20 cellular contexts compared by ENCODE assay signal in the genomic region with DNA sequence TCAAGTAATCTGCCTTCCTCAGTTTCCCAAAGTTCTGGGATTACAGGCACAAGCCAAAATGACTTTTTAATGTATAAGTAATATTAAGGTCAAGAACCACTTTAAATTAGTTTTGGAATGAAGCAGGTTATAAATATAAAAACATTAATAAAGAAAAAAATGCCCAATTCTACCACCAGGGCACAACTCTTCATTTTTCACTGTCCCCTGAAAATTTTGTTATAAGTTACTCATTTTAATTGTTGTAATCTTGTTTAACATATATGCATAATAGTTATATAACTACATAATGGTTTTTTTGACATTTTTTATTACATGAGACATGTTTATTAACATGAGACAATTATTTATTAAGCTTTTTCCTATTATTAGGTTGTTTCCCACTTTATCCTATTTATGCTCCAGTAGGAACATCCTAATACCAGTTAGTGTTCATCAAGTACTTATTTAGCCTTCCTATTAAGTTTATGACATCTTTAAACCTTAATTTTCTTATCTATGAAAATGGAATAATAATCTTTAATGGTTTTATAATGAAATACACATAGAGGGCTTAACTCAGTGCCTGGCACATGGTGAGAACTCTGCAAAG.
DNase-seq lines count a peak whose midpoint lies in the region; ATAC-seq, FAIRE-seq and TF ChIP-seq lines count a peak whose summit lies in the region.
"Had no signal": no experiment of that assay in that cellular context is flagged by ENCODE, and none has a peak within 500 bp of the region (broad histone marks: within the 10 kb centered on the region; RNA-seq: fewer than 3 reads in every experiment).

No MANE protein-coding gene starts in this region.

- no peaks in the 10 kb centered on the region for H3K9me1 ChIP-seq in K562 (ENCODE audit: control insufficient read depth, insufficient read depth, low read length)

- peaks cover 21% of the 10 kb centered on the region for H3K36me3 Mint-ChIP-seq in MCF 10A (ENCODE audit: insufficient read depth, unreplicated experiment)
- H3K36me3 Mint-ChIP-seq in glutamatergic neuron (ENCODE audit: unreplicated experiment): no peaks in the 10 kb centered on the region
- H3K36me3 Mint-ChIP-seq in immature natural killer cell: no peaks in the 10 kb centered on the region
- H3K36me3 Mint-ChIP-seq: CD4-positive, alpha-beta memory T cell had no signal

- H3K27me3 Mint-ChIP-seq in MCF 10A (ENCODE audit: insufficient read depth, unreplicated experiment) (no peaks in the 10 kb centered on the region), glutamatergic neuron (ENCODE audit: unreplicated experiment) (no peaks in the 10 kb centered on the region), immature natural killer cell (ENCODE audit: low read depth in 3 of 3) (peaks cover 1 to 8% (median 5%) of the 10 kb centered on the region in 3 donors)
- H3K27me3 Mint-ChIP-seq: CD4-positive, alpha-beta memory T cell had no signal

- TF ChIP-seq POLR2A in breast epithelium (IDR thresholded peaks at IDR 0.05) (no peak), K562 (conservative IDR thresholded peaks at IDR 0.05) (no peak)

- no peak for FAIRE-seq in K562 (lab: Jason Lieb, UNC)
- FAIRE-seq: TTC549 had no signal

- no peaks in the 10 kb centered on the region for H3K4me1 Mint-ChIP-seq in MCF 10A (ENCODE audit: insufficient read depth, unreplicated experiment)
- no peaks in the 10 kb centered on the region for H3K4me1 Mint-ChIP-seq in glutamatergic neuron (ENCODE audit: low read depth, unreplicated experiment)
- H3K4me1 Mint-ChIP-seq in immature natural killer cell: no peaks in the 10 kb centered on the region

- H3K9ac ChIP-seq in K562 (ENCODE audit: insufficient read depth in 1 of 2, low read depth in 2 of 2, low read length in 2 of 2): no peak overlapping the region
- H3K9ac ChIP-seq: parathyroid adenoma had no signal

- in situ Hi-C loops in K562 (cut with MboI): no loop called here

- CTCF ChIA-PET in MCF 10A (lab: Yijun Ruan, JAX): interaction anchor here (0.6 to 1.3 kb wide), 5 partner anchors 11 to 1041 kb away, joined by 3 to 5 read pairs (median 3); partner anchors contain the start of gene CARMIL1
- CTCF ChIA-PET in K562 (lab: Yijun Ruan, JAX; ENCODE audit: low intra/inter-chr PET ratio): no interaction called here

- no peak for TF ChIP-seq EP300 in K562 (IDR thresholded peaks at IDR 0.05; ENCODE audit: low read length)

- intact Hi-C loops in MCF 10A (cut with micrococcal nuclease): no loop called here
- intact Hi-C loops in breast epithelium (cut with DNase I; ENCODE audit: low total_unique reads): no loop called here
- intact Hi-C loops in K562 (cut with micrococcal nuclease): no loop called here
- intact Hi-C loops in dorsolateral prefrontal cortex (cut with DNase I): no loop called here

- H3K4me3 Mint-ChIP-seq in MCF 10A (ENCODE audit: unreplicated experiment): no peak overlapping the region
- H3K4me3 Mint-ChIP-seq in glutamatergic neuron (ENCODE audit: unreplicated experiment): no peak overlapping the region
- no peak overlapping the region for H3K4me3 Mint-ChIP-seq in immature natural killer cell
- H3K4me3 Mint-ChIP-seq: CD4-positive, alpha-beta memory T cell had no signal

- POLR2A ChIA-PET in MCF 10A (lab: Yijun Ruan, JAX): interaction anchor here (1.0 kb wide), 1 partner anchor 20 kb away, joined by 3 read pairs; no protein-coding TSS in a partner anchor
- POLR2A ChIA-PET in K562 (lab: Yijun Ruan, JAX): no interaction called here

- no peak overlapping the region for H3K4me3 ChIP-seq in breast epithelium
- no peak overlapping the region for H3K4me3 ChIP-seq in K562
- H3K4me3 ChIP-seq in dorsolateral prefrontal cortex: no peak overlapping the region
- H3K4me3 ChIP-seq: lower lobe of right lung had no signal

- no peak for TF ChIP-seq RAD21 in K562 (CRISPR knock-in tag; conservative IDR thresholded peaks at IDR 0.05 in 1 of 2, IDR thresholded peaks at IDR 0.05 in 1 of 2)

- H3K27me3 ChIP-seq in breast epithelium (no peaks in the 10 kb centered on the region), K562 (ENCODE audit: control insufficient read depth in 2 of 2, insufficient read depth in 2 of 2, low read length in 2 of 2) (no peaks in the 10 kb centered on the region; a peak in 1 of 5 replicates), dorsolateral prefrontal cortex (no peaks in the 10 kb centered on the region)

- no peak overlapping the region for H2AFZ ChIP-seq in K562 (ENCODE audit: low read depth, low read length)
- H2AFZ ChIP-seq: parathyroid adenoma had no signal

- H3K9me3 ChIP-seq in breast epithelium: no peaks in the 10 kb centered on the region
- no peaks in the 10 kb centered on the region for H3K9me3 ChIP-seq in K562 (replicated peaks; ENCODE audit: control insufficient read depth, insufficient read depth, low read depth, low read length)
- H3K9me3 ChIP-seq: lower lobe of right lung had no signal

- H4K20me1 ChIP-seq in K562 (replicated peaks; ENCODE audit: control insufficient read depth, insufficient read depth, low read length): no peaks in the 10 kb centered on the region

- DNase-seq in MCF 10A (ENCODE audit: unreplicated experiment) (no peak), breast epithelium (ENCODE audit: low spot score in 2 of 2) (no peak), K562 (ENCODE audit: extremely low read depth in 1 of 4, low spot score in 3 of 4) (no peak), glutamatergic neuron (no peak), dorsolateral prefrontal cortex (no peak), immature natural killer cell (no peak), NCI-H1417 (lab: John Stamatoyannopoulos, UW) (no peak)
- DNase-seq: activated CD4-positive, alpha-beta T cell treated with anti-CD3 and anti-CD28 coated beads for 48 hours; caudate nucleus; CD4-positive, alpha-beta memory T cell; IMR-90; lower lobe of right lung; NCI-H187 treated with DMSO at 0.1 percent for 48 hours; NCI-H446; stimulated activated CD4-positive, alpha-beta T cell treated with anti-CD3 and anti-CD28 coated beads, Interleukin-2, amount 100 ng/mL, for 24 hours; stimulated activated naive CD4-positive, alpha-beta T cell treated with Interleukin-2 at 50 U/mL for 16 hours; SW 1271 had no signal

- H3K27ac ChIP-seq in breast epithelium (no peak overlapping the region), K562 (ENCODE audit: extremely low read depth, low read depth, low read length) (no peak overlapping the region), dorsolateral prefrontal cortex (no peak overlapping the region)
- H3K27ac ChIP-seq: lower lobe of right lung, parathyroid adenoma had no signal

- H3K79me2 ChIP-seq in K562 (ENCODE audit: control insufficient read depth, insufficient read depth, low read length): no peaks in the 10 kb centered on the region
- H3K79me2 ChIP-seq: parathyroid adenoma had no signal

- H3K9me3 Mint-ChIP-seq in MCF 10A (ENCODE audit: unreplicated experiment) (no peaks in the 10 kb centered on the region), glutamatergic neuron (ENCODE audit: unreplicated experiment) (no peaks in the 10 kb centered on the region), immature natural killer cell (no peaks in the 10 kb centered on the region)

- ATAC-seq in K562 (no peak), HG03521 (IDR thresholded peaks at IDR 0.05; ENCODE audit: unreplicated experiment) (no peak)
- ATAC-seq: lower lobe of right lung had no signal

- TF ChIP-seq CTCF in MCF 10A (IDR thresholded peaks at IDR 0.05; ENCODE audit: unreplicated experiment) (peak; percentile 7), breast epithelium (IDR thresholded peaks at IDR 0.05) (no peak), K562 (IDR thresholded peaks at IDR 0.05 in 2 of 3, conservative IDR thresholded peaks at IDR 0.05 in 1 of 3; ENCODE audit: insufficient read depth in 2 of 3, low read depth in 1 of 3, low read length in 3 of 3) (no peak), glutamatergic neuron (IDR thresholded peaks at IDR 0.05; ENCODE audit: partially characterized antibody, unreplicated experiment) (peak; percentile 75), dorsolateral prefrontal cortex (IDR thresholded peaks at IDR 0.05 in 54 of 56, conservative IDR thresholded peaks at IDR 0.05 in 2 of 56; ENCODE audit: low read depth in 1 of 56, partially characterized antibody in 56 of 56) (peak in 26 of 56 donors; percentile 11 to 51 (median 26))

- H3K4me1 ChIP-seq in breast epithelium (no peaks in the 10 kb centered on the region), K562 (replicated peaks in 1 of 2; ENCODE audit: control insufficient read depth in 2 of 2, insufficient read depth in 2 of 2, low read length in 2 of 2) (no peaks in the 10 kb centered on the region)
- H3K4me1 ChIP-seq: lower lobe of right lung had no signal

- H3K4me2 ChIP-seq in K562 (ENCODE audit: insufficient read depth, low read length): no peak overlapping the region

- H3K36me3 ChIP-seq in breast epithelium (no peaks in the 10 kb centered on the region), K562 (ENCODE audit: control insufficient read depth, insufficient read depth, low read length) (no peaks in the 10 kb centered on the region)

- H3K27ac Mint-ChIP-seq in MCF 10A (ENCODE audit: low read depth, unreplicated experiment): no peak overlapping the region
- H3K27ac Mint-ChIP-seq in glutamatergic neuron (ENCODE audit: unreplicated experiment): no peak overlapping the region
- H3K27ac Mint-ChIP-seq in immature natural killer cell: no peak overlapping the region
- H3K27ac Mint-ChIP-seq: CD4-positive, alpha-beta memory T cell had no signal

- BruUV-seq in MCF 10A (replicated peaks; lab: Mats Ljungman, UMichigan) (no TSS peak), K562 (replicated peaks; lab: Mats Ljungman, UMichigan) (no TSS peak)

TF ChIP-seq in K562, 482 proteins besides CTCF, POLR2A, EP300 and RAD21:
- TF ChIP-seq ZNF354B (CRISPR knock-in tag; IDR thresholded peaks at IDR 0.05): no peak
- TF ChIP-seq DACH1 (IDR thresholded peaks at IDR 0.05; ENCODE audit: partially characterized antibody): peak; percentile 7

Comparison
In these comparisons a context has a peak if more than half of its experiments do, and no peak if none do; other contexts are left out.
1. CTCF ChIP-seq: peak in MCF 10A (single experiment) and glutamatergic neuron (single experiment); none in breast epithelium (0 of 3) and K562 (0 of 3).